Comparison of ENCODE assay signal across 8 cellular contexts in the genomic region with DNA sequence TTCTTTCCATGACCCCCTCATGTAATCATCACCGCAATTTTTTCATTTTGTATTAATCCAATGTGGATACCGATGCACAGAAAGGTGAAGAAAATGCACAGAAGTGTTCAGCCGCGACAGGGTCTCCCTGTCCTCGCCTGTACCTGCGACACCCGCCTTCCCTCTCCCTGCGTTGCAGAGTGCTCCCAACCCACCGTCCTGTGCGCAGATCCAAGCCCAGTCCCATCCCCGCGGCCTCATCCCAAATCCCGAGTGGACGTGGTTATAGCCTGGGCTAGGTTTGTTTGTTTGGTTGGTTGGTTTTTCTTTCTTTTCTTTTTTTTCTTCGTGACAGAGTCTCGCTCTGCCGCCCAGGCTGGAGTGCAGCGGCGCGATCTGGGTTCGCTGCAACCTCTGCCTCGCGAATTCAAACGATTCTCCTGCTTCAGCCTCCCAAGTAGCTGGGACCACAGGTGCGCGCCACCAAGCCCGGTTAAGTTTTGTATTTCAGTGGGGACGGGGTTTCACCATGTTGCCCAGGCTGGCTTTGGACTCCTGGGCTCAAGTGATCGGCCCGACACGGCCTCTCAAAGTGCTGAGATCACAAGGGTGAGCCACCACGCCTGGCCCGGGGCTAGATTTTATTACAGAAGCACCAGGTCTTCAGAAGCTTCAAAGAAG. TPM values are rescaled to one million over a fixed set of nuclear protein-coding genes. Genes with fewer than 3 reads are reported as not detected.
DNase-seq lines count a peak whose midpoint lies in the region; ATAC-seq and TF ChIP-seq lines count a peak whose summit lies in the region.

No MANE protein-coding gene starts in this region.

- H3K36me3 ChIP-seq in cardiac muscle cell (no peaks in the 10 kb centered on the region), colonic mucosa (no peaks in the 10 kb centered on the region), muscle layer of colon (ENCODE audit: insufficient read depth, low read length) (no peaks in the 10 kb centered on the region), vagina (no peaks in the 10 kb centered on the region)

- TF ChIP-seq CTCF in cardiac muscle cell (IDR thresholded peaks at IDR 0.05; ENCODE audit: low read depth, low read length) (no peak), colonic mucosa (IDR thresholded peaks at IDR 0.05) (no peak), vagina (IDR thresholded peaks at IDR 0.05) (no peak)

- ATAC-seq in left ventricle myocardium superior (no peak), HG03521 (IDR thresholded peaks at IDR 0.05; ENCODE audit: unreplicated experiment) (no peak), HG03108 (IDR thresholded peaks at IDR 0.05; ENCODE audit: unreplicated experiment) (no peak)

- intact Hi-C loops in left ventricle myocardium superior (cut with micrococcal nuclease) (no loop called here), colonic mucosa (cut with DNase I) (no loop called here), vagina (cut with DNase I) (loop anchor here (2.0 kb wide), 1 partner anchor 59 kb away; the partner anchor contains the start of gene LRP11)

- DNase-seq in cardiac muscle cell (ENCODE audit: low read depth in 1 of 2, low spot score in 1 of 2) (no peak), left ventricle myocardium superior (no peak), colonic mucosa (no peak), vagina (ENCODE audit: extremely low spot score in 2 of 2) (no peak), DMS153 treated with DMSO at 0.1 percent for 48 hours (lab: John Stamatoyannopoulos, UW; ENCODE audit: unreplicated experiment) (no peak)

- no peaks in the 10 kb centered on the region for H3K4me1 ChIP-seq in cardiac muscle cell (ENCODE audit: low read depth)
- H3K4me1 ChIP-seq in colonic mucosa, result no peaks in the 10 kb centered on the region
- peaks cover 5% of the 10 kb centered on the region for H3K4me1 ChIP-seq in muscle layer of colon (ENCODE audit: insufficient read depth, low read length)
- peaks cover 23% of the 10 kb centered on the region for H3K4me1 ChIP-seq in vagina

- H3K4me3 ChIP-seq in cardiac muscle cell (peak overlapping the region; percentile 28), colonic mucosa (peak overlapping the region; percentile 50), muscle layer of colon (ENCODE audit: low read depth in 1 of 2, low read length in 2 of 2) (peak overlapping the region; percentile 65 to 71), vagina (peak overlapping the region; percentile 50 to 55)

- H3K9ac ChIP-seq in colonic mucosa (ENCODE audit: low read depth in 2 of 2, low read length in 2 of 2) (peak overlapping the region in 1 of 2 donors; percentile 14), muscle layer of colon (ENCODE audit: low read length) (no peak overlapping the region)

- H3K27ac ChIP-seq in cardiac muscle cell, result no peak overlapping the region
- no peak overlapping the region for H3K27ac ChIP-seq in colonic mucosa
- no peak overlapping the region for H3K27ac ChIP-seq in muscle layer of colon (ENCODE audit: low read depth, low read length)
- no peak overlapping the region for H3K27ac ChIP-seq in vagina

- TF ChIP-seq POLR2A in vagina (IDR thresholded peaks at IDR 0.05), result no peak

- H3K27me3 ChIP-seq in cardiac muscle cell, result peaks cover 90% of the 10 kb centered on the region
- peaks cover 4% of the 10 kb centered on the region for H3K27me3 ChIP-seq in colonic mucosa
- H3K27me3 ChIP-seq in muscle layer of colon (ENCODE audit: control insufficient read depth in 1 of 2, insufficient read depth in 2 of 2, low read length in 2 of 2), result peaks cover 10 to 18% of the 10 kb centered on the region in 2 donors
- H3K27me3 ChIP-seq in vagina, result no peaks in the 10 kb centered on the region

- no peaks in the 10 kb centered on the region for H3K9me3 ChIP-seq in cardiac muscle cell (ENCODE audit: low read depth)
- H3K9me3 ChIP-seq in colonic mucosa, result no peaks in the 10 kb centered on the region
- no peaks in the 10 kb centered on the region for H3K9me3 ChIP-seq in muscle layer of colon (ENCODE audit: low read length)
- no peaks in the 10 kb centered on the region for H3K9me3 ChIP-seq in vagina

RNA-seq across cellular contexts. Expression of gene RAET1G, which starts 0.5 kb away (rescaled TPM):
- not detected in 2 replicates for total RNA-seq in cardiac muscle cell
- polyA plus RNA-seq in cardiac muscle cell, result not detected in 2 replicates
- 0.32 TPM for total RNA-seq in left ventricle myocardium superior
- under 1 TPM in 1 of 2 donors, not detected in 1; 0.27 TPM for total RNA-seq in colonic mucosa
- 4.9 TPM for total RNA-seq in vagina

RNA-seq across cellular contexts. Expression of gene ULBP2, which starts 18.4 kb away (rescaled TPM):
- total RNA-seq in cardiac muscle cell (not detected in 2 replicates), left ventricle myocardium superior (0.84 TPM), colonic mucosa (under 1 TPM; 0.19 to 0.47 TPM), vagina (not detected)
- not detected in 2 replicates for polyA plus RNA-seq in cardiac muscle cell

RNA-seq across cellular contexts. Expression of gene RAET1E, which starts 25.5 kb away (rescaled TPM):
- total RNA-seq in cardiac muscle cell (not detected in 2 replicates), left ventricle myocardium superior (0.79 TPM), colonic mucosa (under 1 TPM in 1 of 2 donors, not detected in 1; 0.21 TPM), vagina (27.5 TPM)
- not detected in 2 replicates for polyA plus RNA-seq in cardiac muscle cell

RNA-seq across cellular contexts. Expression of gene ULBP1, which starts 40.3 kb away (rescaled TPM):
- total RNA-seq in cardiac muscle cell (0.04 TPM in 1 of 2 replicates, not detected in the other), left ventricle myocardium superior (0.17 TPM), colonic mucosa (not detected), vagina (not detected)
- polyA plus RNA-seq in cardiac muscle cell, result not detected in 2 replicates

RNA-seq across cellular contexts. Expression of gene LRP11, which starts 59.3 kb away (rescaled TPM):
- 11.3 and 11.9 TPM in 2 replicates for total RNA-seq in cardiac muscle cell
- polyA plus RNA-seq in cardiac muscle cell, result 10.8 and 17.7 TPM in 2 replicates
- total RNA-seq in left ventricle myocardium superior, result 21.5 TPM
- total RNA-seq in colonic mucosa, result 10 to 100 TPM; 24.8 to 39.4 TPM
- total RNA-seq in vagina, result 35.1 TPM

Comparison
In these comparisons a context has a peak if more than half of its experiments do, and no peak if none do; other contexts are left out.
1. RNA of gene RAET1E, which starts 25.5 kb away (total RNA-seq): 27.5 TPM in vagina (single experiment); 0.79 TPM in left ventricle myocardium superior (single experiment), 0.21 TPM in colonic mucosa and not detected in cardiac muscle cell; every median in the first group is over 10 times any median in the second.
2. Peak in every context shown above with its lines, with median percentiles within 50 percentile points of each other: H3K4me3 ChIP-seq.